ENCODE assay signal across 31 cellular contexts in the genomic region with DNA sequence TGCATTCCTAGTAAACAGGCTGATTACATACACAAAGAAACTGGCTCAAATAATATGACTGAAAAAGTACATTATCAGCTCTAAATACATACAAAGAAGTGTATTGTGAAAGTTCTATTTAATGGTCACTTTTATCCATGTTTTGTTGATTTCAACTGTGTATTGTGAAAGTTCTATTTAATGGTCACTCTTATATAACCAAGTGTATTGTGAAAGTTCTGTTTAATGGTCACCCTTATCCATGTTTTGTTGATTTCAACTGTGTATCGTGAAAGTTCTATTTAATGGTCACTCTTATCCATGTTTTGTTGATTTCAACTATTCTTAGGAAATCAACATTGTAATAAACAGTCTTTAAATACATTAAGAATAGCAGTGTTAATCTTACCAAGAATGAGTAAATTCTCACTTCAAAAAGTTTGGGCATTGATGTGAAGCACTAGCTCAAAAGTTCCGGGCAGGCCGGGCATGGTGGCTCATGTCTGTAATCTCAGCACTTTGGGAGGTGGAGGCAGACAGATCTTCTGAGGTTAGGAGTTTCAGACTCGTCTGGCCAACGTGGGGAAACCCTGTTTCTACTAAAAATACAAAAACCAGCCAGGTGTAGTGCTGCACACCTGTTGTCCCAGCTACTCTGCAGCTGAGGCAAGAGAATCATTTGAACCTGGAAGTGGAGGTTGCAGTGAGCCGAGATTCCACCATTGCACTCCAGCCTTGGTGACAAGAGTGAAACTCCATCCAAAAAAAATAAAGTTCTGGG. TPM values are rescaled to one million over a fixed set of nuclear protein-coding genes. Genes with fewer than 3 reads are reported as not detected.
"Had no signal": no experiment of that assay in that cellular context is flagged by ENCODE, and none has a peak within 500 bp of the region (broad histone marks: within the 10 kb centered on the region; RNA-seq: fewer than 3 reads in every experiment).

No MANE protein-coding gene starts in this region.

- H3K4me1 ChIP-seq: left lung, pancreas, prostate gland, sigmoid colon, spleen, suprapubic skin, tibial artery, upper lobe of right lung had no signal

- H3K4me3 ChIP-seq: left lung, lung, mucosa of descending colon, pancreas, prostate gland, sigmoid colon, spleen, suprapubic skin, thoracic aorta, tibial artery, upper lobe of right lung had no signal

- H3K9me3 ChIP-seq: left lung, mucosa of descending colon, pancreas, prostate gland, sigmoid colon, spleen, suprapubic skin, thoracic aorta, tibial artery, upper lobe of right lung had no signal

- H3K27ac ChIP-seq: left lung, pancreas, prostate gland, sigmoid colon, spleen, suprapubic skin, thoracic aorta, tibial artery, upper lobe of right lung had no signal

- H3K36me3 ChIP-seq: left lung, pancreas, prostate gland, sigmoid colon, spleen, suprapubic skin, thoracic aorta, tibial artery, upper lobe of right lung had no signal

- H3K27me3 ChIP-seq: left lung, pancreas, sigmoid colon, spleen, suprapubic skin, tibial artery, upper lobe of right lung had no signal

- DNase-seq: hippocampal formation; kidney glomerular epithelial cell; left cardiac atrium; left lung; midbrain; mucosa of descending colon; naive thymus-derived CD4-positive, alpha-beta T cell; nucleus accumbens; pancreas; posterior cingulate gyrus; retina; right cardiac atrium; sigmoid colon; small intestine; spleen; stimulated activated CD4-positive, alpha-beta T cell treated with anti-CD3 and anti-CD28 coated beads, Interleukin-4, amount 100 ng/mL, for 24 hours; stimulated activated naive CD4-positive, alpha-beta T cell; tibial artery; trophoblast cell; upper lobe of right lung had no signal

RNA-seq across cellular contexts. Expression of a gene that starts 34.8 kb away (rescaled TPM):
- total RNA-seq: left cardiac atrium; left lung; lower leg skin; mesenteric fat pad; mucosa of descending colon; myocyte; naive thymus-derived CD4-positive, alpha-beta T cell; natural killer cell treated with Interleukin-12 subunit alpha and Interleukin-12 subunit beta and Interleukin-15 and Interleukin-18, amount 100 ng/mL, for 72 hours; osteoblast; pancreas; right cardiac atrium; sigmoid colon; spleen; subcutaneous adipose tissue; suprapubic skin; thoracic aorta; upper lobe of right lung had no signal
- polyA plus RNA-seq: keratinocyte; naive thymus-derived CD4-positive, alpha-beta T cell; pancreas; right cardiac atrium; sigmoid colon; small intestine had no signal
